ENCODE assay signal across 1 cellular context in genomic region chr6:31587791-31588777, GRCh38.
TF ChIP-seq lines count a peak whose summit lies in the region.

No MANE protein-coding gene starts in this region.

TF ChIP-seq in GM12878, 131 proteins besides CTCF, POLR2A, EP300 and RAD21:
- TF ChIP-seq HDGF (IDR thresholded peaks at IDR 0.05) (peak; percentile 90), PAX8 (IDR thresholded peaks at IDR 0.05) (no peak), IRF3 (IDR thresholded peaks at IDR 0.05) (no peak), ZBTB4 (CRISPR knock-in tag; IDR thresholded peaks at IDR 0.05) (no peak), IKZF1 (conservative IDR thresholded peaks at IDR 0.05) (0 out of 2 replicates have a peak, but pooled peaks have one; percentile 31), NBN (IDR thresholded peaks at IDR 0.05) (peak; percentile 88), EED (IDR thresholded peaks at IDR 0.05; ENCODE audit: low read depth) (peak; percentile 65), RELB (IDR thresholded peaks at IDR 0.05; ENCODE audit: low read depth) (0 out of 2 replicates have a peak, but pooled peaks have one; percentile 11), IKZF2 (IDR thresholded peaks at IDR 0.05) (peak; percentile 43 to 74; a peak in 3 of 4 replicates), IRF4 (IDR thresholded peaks at IDR 0.05; ENCODE audit: low read depth, low read length) (0 out of 2 replicates have a peak, but pooled peaks have one; percentile 17), ATF2 (IDR thresholded peaks at IDR 0.05; ENCODE audit: low read length) (no peak), YBX1 (IDR thresholded peaks at IDR 0.05) (0 out of 2 replicates have a peak, but pooled peaks have one; percentile 18), MLLT1 (IDR thresholded peaks at IDR 0.05) (peak; percentile 83), ATF7 (IDR thresholded peaks at IDR 0.05; ENCODE audit: low read depth) (peak; percentile 21; the same call in 1 of the 2 replicates), REST (IDR thresholded peaks at IDR 0.05; ENCODE audit: low read depth, low read length) (no peak), CREB1 (IDR thresholded peaks at IDR 0.05; ENCODE audit: low read depth) (no peak), PKNOX1 (IDR thresholded peaks at IDR 0.05) (peak; percentile 31), CHD2 (IDR thresholded peaks at IDR 0.05; ENCODE audit: borderline replicate concordance, low read depth, low read length) (no peak), TBL1XR1 (IDR thresholded peaks at IDR 0.05; ENCODE audit: low read depth, low read length) (no peak), KLF5 (IDR thresholded peaks at IDR 0.05; ENCODE audit: partially characterized antibody) (no peak), MTA2 (IDR thresholded peaks at IDR 0.05; ENCODE audit: low read depth) (peak; percentile 42), RBBP5 (conservative IDR thresholded peaks at IDR 0.05) (no peak)
